1 cellular context compared by ENCODE assay signal in the genomic region with DNA sequence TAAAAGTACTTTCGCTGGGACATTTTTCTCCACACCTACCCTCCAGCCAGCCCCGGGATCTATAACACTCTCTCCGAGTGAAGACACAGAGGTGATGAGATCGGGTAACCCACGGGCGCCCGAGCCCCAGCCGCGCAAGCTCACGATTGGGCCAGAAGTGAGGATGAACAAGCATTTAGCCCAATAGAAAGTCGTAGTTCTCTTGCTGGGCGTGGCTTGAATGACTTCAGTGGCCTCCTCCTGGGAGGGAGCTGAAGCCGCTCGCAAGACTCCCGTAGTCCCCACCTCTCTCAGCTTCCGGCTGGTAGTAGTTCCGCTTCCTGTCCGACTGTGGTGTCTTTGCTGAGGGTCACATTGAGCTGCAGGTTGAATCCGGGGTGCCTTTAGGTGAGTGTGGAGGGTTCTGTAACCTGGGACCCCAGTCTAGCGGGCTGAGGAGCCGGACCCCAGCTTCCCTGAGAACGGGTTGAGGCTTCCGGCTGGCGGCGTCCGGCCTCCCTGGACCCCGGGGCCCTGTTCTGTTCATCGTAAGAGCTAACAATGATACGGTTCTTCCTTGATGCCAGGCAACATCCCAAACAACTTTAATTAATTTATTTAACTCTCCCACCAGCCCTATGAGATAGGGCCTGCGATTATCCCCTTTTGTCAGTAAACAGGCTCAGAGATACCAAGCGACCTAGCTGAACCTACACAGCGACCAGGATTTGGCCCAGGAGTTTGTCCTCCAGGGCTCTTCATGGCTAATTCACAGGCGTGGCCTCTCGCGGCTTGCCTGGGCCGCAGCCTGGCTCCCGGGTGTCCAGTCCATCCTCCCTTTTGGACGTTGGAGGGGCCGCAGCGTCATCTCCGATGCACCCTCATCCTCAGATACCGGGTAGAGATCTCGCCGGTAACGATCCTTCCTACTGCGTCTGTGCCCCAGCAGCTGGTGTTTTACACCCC.
A peak's percentile ranks its signal among the peaks of the same experiment; 100 is the strongest.
TF ChIP-seq lines count a peak whose summit lies in the region.

A gene with protein sequence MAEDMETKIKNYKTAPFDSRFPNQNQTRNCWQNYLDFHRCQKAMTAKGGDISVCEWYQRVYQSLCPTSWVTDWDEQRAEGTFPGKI (plus strand): TSS at position 307 of the 945 bp plus-strand sequence. CDS start 2,921 bp downstream, outside the sequence.

TF ChIP-seq in HepG2, 621 proteins besides CTCF, POLR2A, EP300 and RAD21 (continued from another document and continues in another):
- TF ChIP-seq, protein P1, sequence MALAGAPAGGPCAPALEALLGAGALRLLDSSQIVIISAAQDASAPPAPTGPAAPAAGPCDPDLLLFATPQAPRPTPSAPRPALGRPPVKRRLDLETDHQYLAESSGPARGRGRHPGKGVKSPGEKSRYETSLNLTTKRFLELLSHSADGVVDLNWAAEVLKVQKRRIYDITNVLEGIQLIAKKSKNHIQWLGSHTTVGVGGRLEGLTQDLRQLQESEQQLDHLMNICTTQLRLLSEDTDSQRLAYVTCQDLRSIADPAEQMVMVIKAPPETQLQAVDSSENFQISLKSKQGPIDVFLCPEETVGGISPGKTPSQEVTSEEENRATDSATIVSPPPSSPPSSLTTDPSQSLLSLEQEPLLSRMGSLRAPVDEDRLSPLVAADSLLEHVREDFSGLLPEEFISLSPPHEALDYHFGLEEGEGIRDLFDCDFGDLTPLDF (CRISPR knock-in tag; IDR thresholded peaks at IDR 0.05), result peak; percentile 26; the same call in 1 of the 2 replicates
- TF ChIP-seq, protein P2, sequence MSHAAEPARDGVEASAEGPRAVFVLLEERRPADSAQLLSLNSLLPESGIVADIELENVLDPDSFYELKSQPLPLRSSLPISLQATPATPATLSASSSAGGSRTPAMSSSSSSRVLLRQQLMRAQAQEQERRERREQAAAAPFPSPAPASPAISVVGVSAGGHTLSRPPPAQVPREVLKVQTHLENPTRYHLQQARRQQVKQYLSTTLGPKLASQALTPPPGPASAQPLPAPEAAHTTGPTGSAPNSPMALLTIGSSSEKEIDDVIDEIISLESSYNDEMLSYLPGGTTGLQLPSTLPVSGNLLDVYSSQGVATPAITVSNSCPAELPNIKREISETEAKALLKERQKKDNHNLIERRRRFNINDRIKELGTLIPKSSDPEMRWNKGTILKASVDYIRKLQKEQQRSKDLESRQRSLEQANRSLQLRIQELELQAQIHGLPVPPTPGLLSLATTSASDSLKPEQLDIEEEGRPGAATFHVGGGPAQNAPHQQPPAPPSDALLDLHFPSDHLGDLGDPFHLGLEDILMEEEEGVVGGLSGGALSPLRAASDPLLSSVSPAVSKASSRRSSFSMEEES (CRISPR knock-in tag; IDR thresholded peaks at IDR 0.05), result no peak
- TF ChIP-seq GABPA (IDR thresholded peaks at IDR 0.05; ENCODE audit: low read depth, low read length), result peak; percentile 87
- peak; percentile 96 for TF ChIP-seq GABPA (CRISPR knock-in tag; IDR thresholded peaks at IDR 0.05; ENCODE audit: low read depth)
- TF ChIP-seq DMAP1 (CRISPR knock-in tag; IDR thresholded peaks at IDR 0.05), result 0 out of 2 replicates have a peak, but pooled peaks have one; percentile 29
- TF ChIP-seq, protein P3, sequence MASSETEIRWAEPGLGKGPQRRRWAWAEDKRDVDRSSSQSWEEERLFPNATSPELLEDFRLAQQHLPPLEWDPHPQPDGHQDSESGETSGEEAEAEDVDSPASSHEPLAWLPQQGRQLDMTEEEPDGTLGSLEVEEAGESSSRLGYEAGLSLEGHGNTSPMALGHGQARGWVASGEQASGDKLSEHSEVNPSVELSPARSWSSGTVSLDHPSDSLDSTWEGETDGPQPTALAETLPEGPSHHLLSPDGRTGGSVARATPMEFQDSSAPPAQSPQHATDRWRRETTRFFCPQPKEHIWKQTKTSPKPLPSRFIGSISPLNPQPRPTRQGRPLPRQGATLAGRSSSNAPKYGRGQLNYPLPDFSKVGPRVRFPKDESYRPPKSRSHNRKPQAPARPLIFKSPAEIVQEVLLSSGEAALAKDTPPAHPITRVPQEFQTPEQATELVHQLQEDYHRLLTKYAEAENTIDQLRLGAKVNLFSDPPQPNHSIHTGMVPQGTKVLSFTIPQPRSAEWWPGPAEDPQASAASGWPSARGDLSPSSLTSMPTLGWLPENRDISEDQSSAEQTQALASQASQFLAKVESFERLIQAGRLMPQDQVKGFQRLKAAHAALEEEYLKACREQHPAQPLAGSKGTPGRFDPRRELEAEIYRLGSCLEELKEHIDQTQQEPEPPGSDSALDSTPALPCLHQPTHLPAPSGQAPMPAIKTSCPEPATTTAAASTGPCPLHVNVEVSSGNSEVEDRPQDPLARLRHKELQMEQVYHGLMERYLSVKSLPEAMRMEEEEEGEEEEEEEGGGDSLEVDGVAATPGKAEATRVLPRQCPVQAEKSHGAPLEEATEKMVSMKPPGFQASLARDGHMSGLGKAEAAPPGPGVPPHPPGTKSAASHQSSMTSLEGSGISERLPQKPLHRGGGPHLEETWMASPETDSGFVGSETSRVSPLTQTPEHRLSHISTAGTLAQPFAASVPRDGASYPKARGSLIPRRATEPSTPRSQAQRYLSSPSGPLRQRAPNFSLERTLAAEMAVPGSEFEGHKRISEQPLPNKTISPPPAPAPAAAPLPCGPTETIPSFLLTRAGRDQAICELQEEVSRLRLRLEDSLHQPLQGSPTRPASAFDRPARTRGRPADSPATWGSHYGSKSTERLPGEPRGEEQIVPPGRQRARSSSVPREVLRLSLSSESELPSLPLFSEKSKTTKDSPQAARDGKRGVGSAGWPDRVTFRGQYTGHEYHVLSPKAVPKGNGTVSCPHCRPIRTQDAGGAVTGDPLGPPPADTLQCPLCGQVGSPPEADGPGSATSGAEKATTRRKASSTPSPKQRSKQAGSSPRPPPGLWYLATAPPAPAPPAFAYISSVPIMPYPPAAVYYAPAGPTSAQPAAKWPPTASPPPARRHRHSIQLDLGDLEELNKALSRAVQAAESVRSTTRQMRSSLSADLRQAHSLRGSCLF (CRISPR knock-in tag; IDR thresholded peaks at IDR 0.05; ENCODE audit: borderline replicate concordance), result no peak
- TF ChIP-seq PLRG1 (conservative IDR thresholded peaks at IDR 0.05), result no peak
- no peak for TF ChIP-seq SMAD9 (CRISPR knock-in tag; IDR thresholded peaks at IDR 0.05)
- no peak for TF ChIP-seq MEIS1 (CRISPR knock-in tag; IDR thresholded peaks at IDR 0.05; ENCODE audit: borderline replicate concordance)
- no peak for TF ChIP-seq BRCA1 (CRISPR knock-in tag; IDR thresholded peaks at IDR 0.05)
- TF ChIP-seq ETV6 (CRISPR knock-in tag; conservative IDR thresholded peaks at IDR 0.05), result no peak
- TF ChIP-seq, protein P4, sequence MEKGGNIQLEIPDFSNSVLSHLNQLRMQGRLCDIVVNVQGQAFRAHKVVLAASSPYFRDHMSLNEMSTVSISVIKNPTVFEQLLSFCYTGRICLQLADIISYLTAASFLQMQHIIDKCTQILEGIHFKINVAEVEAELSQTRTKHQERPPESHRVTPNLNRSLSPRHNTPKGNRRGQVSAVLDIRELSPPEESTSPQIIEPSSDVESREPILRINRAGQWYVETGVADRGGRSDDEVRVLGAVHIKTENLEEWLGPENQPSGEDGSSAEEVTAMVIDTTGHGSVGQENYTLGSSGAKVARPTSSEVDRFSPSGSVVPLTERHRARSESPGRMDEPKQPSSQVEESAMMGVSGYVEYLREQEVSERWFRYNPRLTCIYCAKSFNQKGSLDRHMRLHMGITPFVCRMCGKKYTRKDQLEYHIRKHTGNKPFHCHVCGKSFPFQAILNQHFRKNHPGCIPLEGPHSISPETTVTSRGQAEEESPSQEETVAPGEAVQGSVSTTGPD (CRISPR knock-in tag; IDR thresholded peaks at IDR 0.05), result no peak
- no peak for TF ChIP-seq ZFP36L1 (CRISPR knock-in tag; IDR thresholded peaks at IDR 0.05)
- no peak for TF ChIP-seq HNRNPK (IDR thresholded peaks at IDR 0.05; ENCODE audit: low read depth, low read length, poor library complexity, severe bottlenecking)
- TF ChIP-seq MTA1 (CRISPR knock-in tag; IDR thresholded peaks at IDR 0.05; ENCODE audit: borderline replicate concordance), result 0 out of 2 replicates have a peak, but pooled peaks have one; percentile 37
- no peak for TF ChIP-seq CEBPB (IDR thresholded peaks at IDR 0.05; ENCODE audit: borderline replicate concordance, low read depth, low read length)
- TF ChIP-seq RCOR2 (CRISPR knock-in tag; IDR thresholded peaks at IDR 0.05), result no peak
- TF ChIP-seq RFX3 (CRISPR knock-in tag; IDR thresholded peaks at IDR 0.05), result no peak
- TF ChIP-seq, protein P5, sequence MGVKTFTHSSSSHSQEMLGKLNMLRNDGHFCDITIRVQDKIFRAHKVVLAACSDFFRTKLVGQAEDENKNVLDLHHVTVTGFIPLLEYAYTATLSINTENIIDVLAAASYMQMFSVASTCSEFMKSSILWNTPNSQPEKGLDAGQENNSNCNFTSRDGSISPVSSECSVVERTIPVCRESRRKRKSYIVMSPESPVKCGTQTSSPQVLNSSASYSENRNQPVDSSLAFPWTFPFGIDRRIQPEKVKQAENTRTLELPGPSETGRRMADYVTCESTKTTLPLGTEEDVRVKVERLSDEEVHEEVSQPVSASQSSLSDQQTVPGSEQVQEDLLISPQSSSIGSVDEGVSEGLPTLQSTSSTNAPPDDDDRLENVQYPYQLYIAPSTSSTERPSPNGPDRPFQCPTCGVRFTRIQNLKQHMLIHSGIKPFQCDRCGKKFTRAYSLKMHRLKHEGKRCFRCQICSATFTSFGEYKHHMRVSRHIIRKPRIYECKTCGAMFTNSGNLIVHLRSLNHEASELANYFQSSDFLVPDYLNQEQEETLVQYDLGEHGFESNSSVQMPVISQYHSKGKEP (CRISPR knock-in tag; IDR thresholded peaks at IDR 0.05), result no peak
- TF ChIP-seq KLF6 (CRISPR knock-in tag; IDR thresholded peaks at IDR 0.05), result no peak
- TF ChIP-seq ZNF501 (CRISPR knock-in tag; IDR thresholded peaks at IDR 0.05), result 0 out of 2 replicates have a peak, but pooled peaks have one; percentile 27
- TF ChIP-seq, protein P6, sequence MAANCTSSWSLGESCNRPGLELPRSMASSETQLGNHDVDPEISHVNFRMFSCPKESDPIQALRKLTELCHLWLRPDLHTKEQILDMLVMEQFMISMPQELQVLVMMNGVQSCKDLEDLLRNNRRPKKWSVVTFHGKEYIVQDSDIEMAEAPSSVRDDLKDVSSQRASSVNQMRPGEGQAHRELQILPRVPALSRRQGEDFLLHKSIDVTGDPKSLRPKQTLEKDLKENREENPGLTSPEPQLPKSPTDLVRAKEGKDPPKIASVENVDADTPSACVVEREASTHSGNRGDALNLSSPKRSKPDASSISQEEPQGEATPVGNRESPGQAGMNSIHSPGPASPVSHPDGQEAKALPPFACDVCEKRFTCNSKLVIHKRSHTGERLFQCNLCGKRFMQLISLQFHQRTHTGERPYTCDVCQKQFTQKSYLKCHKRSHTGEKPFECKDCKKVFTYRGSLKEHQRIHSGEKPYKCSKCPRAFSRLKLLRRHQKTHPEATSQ (CRISPR knock-in tag; IDR thresholded peaks at IDR 0.05; ENCODE audit: borderline replicate concordance), result peak; percentile 59; the same call in 1 of the 2 replicates
- TF ChIP-seq TGIF2 (CRISPR knock-in tag; IDR thresholded peaks at IDR 0.05), result peak; percentile 9; the same call in 1 of the 2 replicates
- TF ChIP-seq TBP (CRISPR knock-in tag; IDR thresholded peaks at IDR 0.05), result no peak
- TF ChIP-seq, protein P7, sequence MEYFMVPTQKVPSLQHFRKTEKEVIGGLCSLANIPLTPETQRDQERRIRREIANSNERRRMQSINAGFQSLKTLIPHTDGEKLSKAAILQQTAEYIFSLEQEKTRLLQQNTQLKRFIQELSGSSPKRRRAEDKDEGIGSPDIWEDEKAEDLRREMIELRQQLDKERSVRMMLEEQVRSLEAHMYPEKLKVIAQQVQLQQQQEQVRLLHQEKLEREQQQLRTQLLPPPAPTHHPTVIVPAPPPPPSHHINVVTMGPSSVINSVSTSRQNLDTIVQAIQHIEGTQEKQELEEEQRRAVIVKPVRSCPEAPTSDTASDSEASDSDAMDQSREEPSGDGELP (IDR thresholded peaks at IDR 0.05; ENCODE audit: borderline replicate concordance, low read depth), result no peak
- TF ChIP-seq, protein P8, sequence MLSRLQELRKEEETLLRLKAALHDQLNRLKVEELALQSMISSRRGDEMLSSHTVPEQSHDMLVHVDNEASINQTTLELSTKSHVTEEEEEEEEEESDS (CRISPR knock-in tag; IDR thresholded peaks at IDR 0.05; ENCODE audit: borderline replicate concordance), result no peak
- peak; percentile 55; the same call in 1 of the 2 replicates for TF ChIP-seq SPEN (CRISPR knock-in tag; IDR thresholded peaks at IDR 0.05; ENCODE audit: low read depth)
- no peak for TF ChIP-seq ZNF354B (CRISPR knock-in tag; IDR thresholded peaks at IDR 0.05)
- TF ChIP-seq KDM2A (CRISPR knock-in tag; IDR thresholded peaks at IDR 0.05; ENCODE audit: borderline replicate concordance, low read depth), result peak; percentile 35; the same call in 1 of the 2 replicates
- no peak for TF ChIP-seq SMAD3 (CRISPR knock-in tag; IDR thresholded peaks at IDR 0.05)
- TF ChIP-seq, protein P9, sequence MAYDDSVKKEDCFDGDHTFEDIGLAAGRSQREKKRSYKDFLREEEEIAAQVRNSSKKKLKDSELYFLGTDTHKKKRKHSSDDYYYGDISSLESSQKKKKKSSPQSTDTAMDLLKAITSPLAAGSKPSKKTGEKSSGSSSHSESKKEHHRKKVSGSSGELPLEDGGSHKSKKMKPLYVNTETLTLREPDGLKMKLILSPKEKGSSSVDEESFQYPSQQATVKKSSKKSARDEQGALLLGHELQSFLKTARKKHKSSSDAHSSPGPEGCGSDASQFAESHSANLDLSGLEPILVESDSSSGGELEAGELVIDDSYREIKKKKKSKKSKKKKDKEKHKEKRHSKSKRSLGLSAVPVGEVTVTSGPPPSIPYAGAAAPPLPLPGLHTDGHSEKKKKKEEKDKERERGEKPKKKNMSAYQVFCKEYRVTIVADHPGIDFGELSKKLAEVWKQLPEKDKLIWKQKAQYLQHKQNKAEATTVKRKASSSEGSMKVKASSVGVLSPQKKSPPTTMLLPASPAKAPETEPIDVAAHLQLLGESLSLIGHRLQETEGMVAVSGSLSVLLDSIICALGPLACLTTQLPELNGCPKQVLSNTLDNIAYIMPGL (CRISPR knock-in tag; IDR thresholded peaks at IDR 0.05; ENCODE audit: borderline replicate concordance in 1 of 2, low read depth in 1 of 2), result peak in 1 of 2 experiments; percentile 35; a peak in 1 of 4 replicates
- TF ChIP-seq, protein P10, sequence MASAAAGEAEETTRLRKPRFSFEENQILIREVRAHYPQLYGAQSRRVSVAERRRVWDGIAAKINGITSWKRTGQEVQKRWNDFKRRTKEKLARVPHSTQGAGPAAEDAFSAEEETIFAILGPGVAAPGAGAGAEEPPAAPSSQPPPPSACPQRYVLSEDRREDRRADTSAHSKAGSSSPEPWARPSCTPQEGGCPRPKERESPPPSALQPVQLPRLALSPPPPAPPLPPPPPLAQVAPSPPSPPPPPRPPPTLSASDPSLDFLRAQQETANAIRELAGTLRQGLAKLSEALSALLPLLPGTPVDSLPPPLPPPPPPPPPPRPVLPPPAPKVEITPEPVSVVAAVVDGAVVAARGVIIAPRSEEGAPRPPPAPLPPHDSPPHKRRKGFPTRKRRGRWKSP (CRISPR knock-in tag; IDR thresholded peaks at IDR 0.05), result no peak
- no peak for TF ChIP-seq HOXA7 (CRISPR knock-in tag; IDR thresholded peaks at IDR 0.05)
- TF ChIP-seq, protein P11, sequence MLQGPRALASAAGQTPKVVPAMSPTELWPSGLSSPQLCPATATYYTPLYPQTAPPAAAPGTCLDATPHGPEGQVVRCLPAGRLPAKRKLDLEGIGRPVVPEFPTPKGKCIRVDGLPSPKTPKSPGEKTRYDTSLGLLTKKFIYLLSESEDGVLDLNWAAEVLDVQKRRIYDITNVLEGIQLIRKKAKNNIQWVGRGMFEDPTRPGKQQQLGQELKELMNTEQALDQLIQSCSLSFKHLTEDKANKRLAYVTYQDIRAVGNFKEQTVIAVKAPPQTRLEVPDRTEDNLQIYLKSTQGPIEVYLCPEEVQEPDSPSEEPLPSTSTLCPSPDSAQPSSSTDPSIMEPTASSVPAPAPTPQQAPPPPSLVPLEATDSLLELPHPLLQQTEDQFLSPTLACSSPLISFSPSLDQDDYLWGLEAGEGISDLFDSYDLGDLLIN (CRISPR knock-in tag; IDR thresholded peaks at IDR 0.05; ENCODE audit: borderline replicate concordance), result 0 out of 2 replicates have a peak, but pooled peaks have one; percentile 10
